Comparison of ENCODE assay signal across 8 cellular contexts in genomic region chr10:68075550-68076004, GRCh38. TPM values are rescaled to one million over a fixed set of nuclear protein-coding genes. Genes with fewer than 3 reads are reported as not detected.
DNase-seq lines count a peak whose midpoint lies in the region; ATAC-seq, FAIRE-seq and TF ChIP-seq lines count a peak whose summit lies in the region.

No MANE protein-coding gene starts in this region.

- H3K9me3 ChIP-seq in esophagus squamous epithelium (no peaks in the 10 kb centered on the region), sigmoid colon (no peaks in the 10 kb centered on the region)

- TF ChIP-seq POLR2A in GM12891 (IDR thresholded peaks at IDR 0.05; ENCODE audit: low read depth, low read length) (no peak), esophagus squamous epithelium (IDR thresholded peaks at IDR 0.05) (no peak), sigmoid colon (IDR thresholded peaks at IDR 0.05) (no peak)

- CTCF ChIA-PET in RWPE1 (lab: Yijun Ruan, JAX), result interaction anchor here (0.9 kb wide), 1 partner anchor 12 kb away, joined by 3 read pairs; no protein-coding TSS in a partner anchor

- peak; percentile 56 for FAIRE-seq in GM12891 (lab: Jason Lieb, UNC)

- 27 to 31% methylated on average over 3 of the region's 3 CpGs for WGBS in esophagus squamous epithelium, 2 donors
- WGBS in sigmoid colon, 2 donors, result 31% methylated on average over 3 of the region's 3 CpGs

- ATAC-seq in HG02852 (IDR thresholded peaks at IDR 0.05; ENCODE audit: unreplicated experiment), result no peak

- TF ChIP-seq EP300 in sigmoid colon (IDR thresholded peaks at IDR 0.05), result no peak

- H3K27ac ChIP-seq in RWPE1, result peak overlapping the region; percentile 99
- peak overlapping the region; percentile 98 to 99 (median 99) for H3K27ac ChIP-seq in esophagus squamous epithelium
- H3K27ac ChIP-seq in sigmoid colon, result peak overlapping the region; percentile 94 to 100 (median 98)

- peaks cover 8 to 42% (median 20%) of the 10 kb centered on the region in 3 donors for H3K4me1 ChIP-seq in esophagus squamous epithelium
- peaks cover 0 to 41% (median 32%) of the 10 kb centered on the region in 4 donors for H3K4me1 ChIP-seq in sigmoid colon

- peak overlapping the region; percentile 82 to 99 (median 92) for H3K4me3 ChIP-seq in esophagus squamous epithelium
- peak overlapping the region in 3 of 4 donors; percentile 74 to 100 (median 75) for H3K4me3 ChIP-seq in sigmoid colon

- intact Hi-C loops in esophagus squamous epithelium (cut with DNase I), result loop anchor here (10.0 kb wide), 2 partner anchors 191 to 221 kb away; partner anchors contain the start of gene SIRT1
- intact Hi-C loops in sigmoid colon (cut with DNase I), result loop anchor here (2.0 to 5.0 kb wide), 3 partner anchors 191 to 257 kb away; partner anchors contain the start of genes HNRNPH3, PBLD and SIRT1

- POLR2A ChIA-PET in RWPE1 (lab: Yijun Ruan, JAX; ENCODE audit: low non-redundant PET), result interaction anchor here (0.7 kb wide), 1 partner anchor 1129 kb away, joined by 6 read pairs; no protein-coding TSS in a partner anchor

- H3K36me3 ChIP-seq in esophagus squamous epithelium, result peaks cover 0 to 4% (median 0%) of the 10 kb centered on the region in 3 donors
- peaks cover 0 to 8% (median 0%) of the 10 kb centered on the region in 4 donors for H3K36me3 ChIP-seq in sigmoid colon

- no peaks in the 10 kb centered on the region for H3K27me3 ChIP-seq in esophagus squamous epithelium
- H3K27me3 ChIP-seq in sigmoid colon, result no peaks in the 10 kb centered on the region

- DNase-seq in GM12891 (ENCODE audit: insufficient read length, low spot score) (no peak), RWPE1 (ENCODE audit: low spot score) (no peak), esophagus squamous epithelium (lab: John Stamatoyannopoulos, UW) (no peak), sigmoid colon (no peak), RKO (ENCODE audit: low spot score) (no peak), mesenteric fat pad (ENCODE audit: low spot score) (no peak), C1 segment of cervical spinal cord (lab: John Stamatoyannopoulos, UW) (no peak)

- TF ChIP-seq CTCF in RWPE1 (conservative IDR thresholded peaks at IDR 0.05; ENCODE audit: low read depth), result no peak
- TF ChIP-seq CTCF in esophagus squamous epithelium (IDR thresholded peaks at IDR 0.05), result no peak
- TF ChIP-seq CTCF in sigmoid colon (IDR thresholded peaks at IDR 0.05), result no peak

TF ChIP-seq in GM12891, 5 proteins besides CTCF, POLR2A, EP300 and RAD21:
- TF ChIP-seq POLR2AphosphoS5 (IDR thresholded peaks at IDR 0.05; ENCODE audit: low read depth, low read length), result no peak
- no peak for TF ChIP-seq TAF1 (IDR thresholded peaks at IDR 0.05; ENCODE audit: low read depth, low read length)
- TF ChIP-seq POU2F2 (IDR thresholded peaks at IDR 0.05; ENCODE audit: low read depth, low read length), result no peak
- TF ChIP-seq PAX5 (IDR thresholded peaks at IDR 0.05; ENCODE audit: insufficient read depth, low read length, severe bottlenecking), result no peak
- TF ChIP-seq SPI1 (IDR thresholded peaks at IDR 0.05; ENCODE audit: low read depth, low read length), result no peak
TF ChIP-seq in GM12891: peak in this region for 0.

RNA-seq across cellular contexts. Expression of gene HERC4, which starts 0.5 kb away (rescaled TPM):
- 20.7 TPM for polyA plus RNA-seq in GM12891 (2012; ENCODE audit: low read depth, missing spikeins)
- total RNA-seq in esophagus squamous epithelium, result 10 to 100 TPM; 23.6 to 47.5 (median 35.0) TPM
- 10 to 100 TPM; 49.2 to 54.3 (median 52.0) TPM for total RNA-seq in sigmoid colon
- polyA plus RNA-seq in sigmoid colon, result 10 to 100 TPM; 15.0 to 24.2 (median 21.5) TPM
- total RNA-seq in mesenteric fat pad, result 59.1 TPM

RNA-seq across cellular contexts. Expression of gene MYPN, which starts 33.7 kb away (rescaled TPM):
- polyA plus RNA-seq in GM12891 (2012; ENCODE audit: low read depth, missing spikeins), result not detected
- total RNA-seq in esophagus squamous epithelium (not detected), sigmoid colon (not detected), mesenteric fat pad (not detected)
- 1 to 10 TPM in 1 of 3 donors, under 1 TPM in 2; 0.23 to 1.6 (median 0.60) TPM for polyA plus RNA-seq in sigmoid colon
